In genomic region chr10:122878799-122879338, GRCh38 we compare ENCODE assay signal across 1 cellular context.
TF ChIP-seq lines count a peak whose summit lies in the region.

No MANE protein-coding gene starts in this region.

TF ChIP-seq in H1, 55 proteins besides CTCF, POLR2A, EP300 and RAD21:
- no peak for TF ChIP-seq RNF2 (IDR thresholded peaks at IDR 0.05; ENCODE audit: borderline replicate concordance, low read depth, low read length, missing control alignments, poor library complexity, severe bottlenecking)
- TF ChIP-seq TAF7 (optimal IDR thresholded peaks at IDR 0.05; ENCODE audit: borderline replicate concordance, low read depth, low read length) = no peak
- TF ChIP-seq TAF1 (IDR thresholded peaks at IDR 0.05; ENCODE audit: low read depth, low read length) = no peak
- no peak for TF ChIP-seq YY1 (IDR thresholded peaks at IDR 0.05; ENCODE audit: low read depth, low read length)
- TF ChIP-seq KDM4A (IDR thresholded peaks at IDR 0.05; ENCODE audit: low read depth, low read length, severe bottlenecking) = no peak
- TF ChIP-seq E2F6 (IDR thresholded peaks at IDR 0.05) = no peak
- TF ChIP-seq SRF (IDR thresholded peaks at IDR 0.05; ENCODE audit: low read depth, low read length) = no peak
- TF ChIP-seq ATF3 (IDR thresholded peaks at IDR 0.05; ENCODE audit: insufficient read depth, low read depth, low read length) = no peak
- TF ChIP-seq JUND (IDR thresholded peaks at IDR 0.05; ENCODE audit: low read length) = no peak
- no peak for TF ChIP-seq GTF2F1 (IDR thresholded peaks at IDR 0.05; ENCODE audit: borderline replicate concordance, low read depth, low read length)
- TF ChIP-seq SUZ12 (IDR thresholded peaks at IDR 0.05; ENCODE audit: low read length) = no peak
- no peak for TF ChIP-seq CREB1 (IDR thresholded peaks at IDR 0.05)
- no peak for TF ChIP-seq CBX5 (IDR thresholded peaks at IDR 0.05; ENCODE audit: low read depth, low read length)
- no peak for TF ChIP-seq JUN (IDR thresholded peaks at IDR 0.05; ENCODE audit: low read depth, low read length)
- TF ChIP-seq EGR1 (IDR thresholded peaks at IDR 0.05; ENCODE audit: borderline replicate concordance, low read depth, low read length) = no peak
- no peak for TF ChIP-seq HDAC2 (IDR thresholded peaks at IDR 0.05; ENCODE audit: borderline replicate concordance in 1 of 2, low read depth in 2 of 2, low read length in 2 of 2)
- no peak for TF ChIP-seq SP2 (IDR thresholded peaks at IDR 0.05; ENCODE audit: low read length)
- TF ChIP-seq TBP (IDR thresholded peaks at IDR 0.05; ENCODE audit: low read depth, low read length) = no peak
